10 cellular contexts compared by ENCODE assay signal in the genomic region with DNA sequence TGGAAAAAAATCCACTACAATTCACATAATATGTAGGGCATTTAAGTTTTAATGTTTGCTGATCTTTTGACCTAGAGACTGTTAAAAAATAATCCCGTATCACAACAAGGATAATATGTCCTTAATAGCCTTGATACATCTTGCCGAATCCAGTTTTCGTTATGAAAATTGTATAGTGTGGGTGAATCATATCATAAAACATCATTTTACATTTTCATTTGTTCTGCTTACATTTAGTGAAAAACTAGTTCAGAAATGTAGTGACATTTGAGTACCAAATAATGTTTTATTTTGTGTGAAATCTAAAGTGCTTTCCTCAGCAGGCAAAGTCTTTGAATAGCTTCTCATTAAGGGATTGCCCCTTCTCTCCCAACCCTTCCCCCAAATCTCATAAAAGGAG. TPM values are rescaled to one million over a fixed set of nuclear protein-coding genes. Genes with fewer than 3 reads are reported as not detected.
A peak's percentile ranks its signal among the peaks of the same experiment; 100 is the strongest.
DNase-seq lines count a peak whose midpoint lies in the region; ATAC-seq, FAIRE-seq and TF ChIP-seq lines count a peak whose summit lies in the region.
"Had no signal": no experiment of that assay in that cellular context is flagged by ENCODE, and none has a peak within 500 bp of the region (broad histone marks: within the 10 kb centered on the region; RNA-seq: fewer than 3 reads in every experiment).

No MANE protein-coding gene starts in this region.

- no peak for TF ChIP-seq CTCF in activated B cell treated with CpG ODN at 0.5 μM for 24 hours (IDR thresholded peaks at IDR 0.05)
- TF ChIP-seq CTCF in keratinocyte (optimal IDR thresholded peaks at IDR 0.05 in 1 of 3, IDR thresholded peaks at IDR 0.05 in 1 of 3, conservative IDR thresholded peaks at IDR 0.05 in 1 of 3; ENCODE audit: extremely low read depth in 1 of 3, insufficient read depth in 2 of 3, low read length in 3 of 3) = no peak
- TF ChIP-seq CTCF in suprapubic skin (IDR thresholded peaks at IDR 0.05) = no peak

- H4K20me1 ChIP-seq in keratinocyte (ENCODE audit: control insufficient read depth, extremely low read depth, insufficient read depth, low read length) = no peaks in the 10 kb centered on the region

- H3K9me3 Mint-ChIP-seq in activated naive CD4-positive, alpha-beta T cell treated with anti-CD3 and anti-CD28 coated beads, Interleukin-2, amount 50 U/mL, for 24 hours = no peaks in the 10 kb centered on the region
- no peaks in the 10 kb centered on the region for H3K9me3 Mint-ChIP-seq in activated B cell treated with CpG ODN at 0.5 μM for 24 hours

- WGBS in suprapubic skin = 36% methylated on average over 3 of the region's 3 CpGs

- H3K36me3 ChIP-seq in keratinocyte (ENCODE audit: control insufficient read depth in 2 of 2, extremely low read depth in 1 of 2, insufficient read depth in 2 of 2, low read length in 2 of 2) (no peaks in the 10 kb centered on the region), suprapubic skin (no peaks in the 10 kb centered on the region), H7 (replicated peaks; ENCODE audit: control insufficient read depth, insufficient read depth, low read length) (no peaks in the 10 kb centered on the region)

- peak overlapping the region; percentile 98 for H3K4me3 Mint-ChIP-seq in activated naive CD4-positive, alpha-beta T cell treated with anti-CD3 and anti-CD28 coated beads, Interleukin-2, amount 50 U/mL, for 24 hours
- H3K4me3 Mint-ChIP-seq in activated B cell treated with CpG ODN at 0.5 μM for 24 hours = peak overlapping the region; percentile 99

- H3K27me3 ChIP-seq in keratinocyte (ENCODE audit: control insufficient read depth, extremely low read depth, insufficient read depth, low read length) = no peaks in the 10 kb centered on the region
- H3K27me3 ChIP-seq in suprapubic skin = no peaks in the 10 kb centered on the region
- H3K27me3 ChIP-seq in H7 (ENCODE audit: control insufficient read depth, insufficient read depth, low read length) = no peaks in the 10 kb centered on the region

- dilution Hi-C loops in keratinocyte (cut with MboI; ENCODE audit: extremely low pct_ligation_motif_present, low sequenced_read_pairs) = no loop called here

- no peak for TF ChIP-seq POLR2A in suprapubic skin (IDR thresholded peaks at IDR 0.05)

- intact Hi-C loops in activated B cell treated with CpG ODN at 0.5 μM for 24 hours (cut with micrococcal nuclease) = loop anchor here (5.0 kb wide), 2 partner anchors 241 to 314 kb away; no protein-coding TSS in a partner anchor

- H3K4me1 Mint-ChIP-seq in activated naive CD4-positive, alpha-beta T cell treated with anti-CD3 and anti-CD28 coated beads, Interleukin-2, amount 50 U/mL, for 24 hours = peaks cover 49% of the 10 kb centered on the region
- peaks cover 62% of the 10 kb centered on the region for H3K4me1 Mint-ChIP-seq in activated B cell treated with CpG ODN at 0.5 μM for 24 hours

- H3K36me3 Mint-ChIP-seq in activated naive CD4-positive, alpha-beta T cell treated with anti-CD3 and anti-CD28 coated beads, Interleukin-2, amount 50 U/mL, for 24 hours = peaks cover 7% of the 10 kb centered on the region
- H3K36me3 Mint-ChIP-seq in activated B cell treated with CpG ODN at 0.5 μM for 24 hours (ENCODE audit: low read depth) = peaks cover 34% of the 10 kb centered on the region

- no peak overlapping the region for H2AFZ ChIP-seq in keratinocyte (ENCODE audit: control insufficient read depth, low read length)

- no peak for DNase-seq in activated naive CD4-positive, alpha-beta T cell treated with anti-CD3 and anti-CD28 coated beads, Interleukin-2, amount 50 U/mL, for 16 hours
- DNase-seq in activated B cell treated with CpG ODN at 0.5 μM for 24 hours = no peak
- no peak for DNase-seq in keratinocyte (ENCODE audit: low read depth, low spot score)
- DNase-seq in suprapubic skin (ENCODE audit: low spot score in 2 of 2) = no peak
- DNase-seq in H7 = no peak
- DNase-seq in OCI-M2 (lab: John Stamatoyannopoulos, UW; ENCODE audit: unreplicated experiment) = no peak
- DNase-seq: NCI-H1105 treated with DMSO at 0.1 percent for 48 hours had no signal

- H3K27ac ChIP-seq in keratinocyte (ENCODE audit: control insufficient read depth, insufficient read depth, low read length) (peak overlapping the region; percentile 71), suprapubic skin (no peak overlapping the region)
- H3K27ac ChIP-seq: SJSA1 had no signal

- no peaks in the 10 kb centered on the region for H3K9me3 ChIP-seq in keratinocyte (ENCODE audit: control insufficient read depth, low read depth, low read length)
- H3K9me3 ChIP-seq in suprapubic skin = no peaks in the 10 kb centered on the region
- H3K9me3 ChIP-seq: SJSA1 had no signal

- H3K79me2 ChIP-seq in keratinocyte (ENCODE audit: control insufficient read depth, insufficient read depth, low read length) = peaks cover 65% of the 10 kb centered on the region

- no peak for TF ChIP-seq EP300 in suprapubic skin (IDR thresholded peaks at IDR 0.05)

- FAIRE-seq in keratinocyte (lab: Jason Lieb, UNC) = no peak

- H3K4me2 ChIP-seq in keratinocyte (ENCODE audit: control insufficient read depth, extremely low read depth, insufficient read depth, low read depth, low read length) = peak overlapping the region; percentile 96

- no peaks in the 10 kb centered on the region for H3K9me1 ChIP-seq in keratinocyte (ENCODE audit: control insufficient read depth, extremely low read depth, insufficient read depth, low read length)

- H3K4me1 ChIP-seq in keratinocyte (ENCODE audit: control insufficient read depth, extremely low read depth, insufficient read depth, low read length) (peaks cover 6% of the 10 kb centered on the region), suprapubic skin (peaks cover 35% of the 10 kb centered on the region)

- ATAC-seq in activated B cell treated with CpG ODN at 0.5 μM for 24 hours (ENCODE audit: low read depth) = no peak
- no peak for ATAC-seq in HG03159 (IDR thresholded peaks at IDR 0.05; ENCODE audit: unreplicated experiment)

- peak overlapping the region; percentile 78 for H3K9ac ChIP-seq in keratinocyte (ENCODE audit: control insufficient read depth, extremely low read depth, insufficient read depth, low read length)

- H3K27ac Mint-ChIP-seq in activated naive CD4-positive, alpha-beta T cell treated with anti-CD3 and anti-CD28 coated beads, Interleukin-2, amount 50 U/mL, for 24 hours = peak overlapping the region; percentile 80
- peak overlapping the region; percentile 100 for H3K27ac Mint-ChIP-seq in activated B cell treated with CpG ODN at 0.5 μM for 24 hours

- CTCF ChIA-PET in activated B cell treated with CpG ODN at 0.5 μM for 24 hours (lab: Charles Lee) = no interaction called here

- H3K4me3 ChIP-seq in keratinocyte (ENCODE audit: control insufficient read depth in 2 of 3, extremely low read depth in 1 of 3, insufficient read depth in 2 of 3, low read depth in 1 of 3, low read length in 3 of 3) = peak overlapping the region; percentile 78 to 95 (median 87)
- H3K4me3 ChIP-seq in suprapubic skin = peak overlapping the region; percentile 80
- no peak overlapping the region for H3K4me3 ChIP-seq in H7 (ENCODE audit: insufficient read depth, low read depth, low read length)

- POLR2A ChIA-PET in activated B cell treated with CpG ODN at 0.5 μM for 24 hours (lab: Charles Lee) = interaction anchor here (1.0 to 5.0 kb wide), 7 partner anchors 118 to 702 kb away, joined by 3 to 50 read pairs (median 6); partner anchors contain the start of genes ACTR2 and SERTAD2

- H3K27me3 Mint-ChIP-seq in activated naive CD4-positive, alpha-beta T cell treated with anti-CD3 and anti-CD28 coated beads, Interleukin-2, amount 50 U/mL, for 24 hours = no peaks in the 10 kb centered on the region
- no peaks in the 10 kb centered on the region for H3K27me3 Mint-ChIP-seq in activated B cell treated with CpG ODN at 0.5 μM for 24 hours

RNA-seq across cellular contexts. Expression of gene AFTPH, which starts 1.9 kb away (rescaled TPM):
- total RNA-seq in activated B cell treated with CpG ODN at 0.5 μM for 24 hours (76.2 and 81.3 TPM in 2 replicates), suprapubic skin (10 to 100 TPM; 49.1 to 64.3 (median 57.1) TPM)
- 18.7 to 28.3 TPM (median 24.5 TPM) in 3 replicates for polyA plus RNA-seq in keratinocyte
- 21.1 TPM for polyA plus RNA-seq in keratinocyte (2011; ENCODE audit: low read depth)
- polyA plus RNA-seq in keratinocyte (2011; cell fraction: cytosol; rRNA removed) = 16.1 and 30.2 TPM in 2 replicates
- polyA plus RNA-seq in keratinocyte (2011; cell fraction: nucleus; rRNA removed) = 23.5 and 27.0 TPM in 2 replicates
- polyA plus RNA-seq in keratinocyte (2012; ENCODE audit: low replicate concordance) = 14.9 and 30.3 TPM in 2 replicates
- polyA minus RNA-seq in keratinocyte = 6.6 to 23.4 TPM (median 14.4 TPM) in 3 replicates
- 8.8 TPM for polyA minus RNA-seq in keratinocyte (2011; cell fraction: cytosol; rRNA and poly(A)+ RNA removed)
- polyA minus RNA-seq in keratinocyte (2011; cell fraction: nucleus; rRNA and poly(A)+ RNA removed) = 14.6 and 29.5 TPM in 2 replicates
- total RNA-seq in H7 (2014; rRNA removed; shearing (Covaris generic)) = 10.6 and 15.0 TPM in 2 replicates
